13 cellular contexts compared by ENCODE assay signal in the genomic region with DNA sequence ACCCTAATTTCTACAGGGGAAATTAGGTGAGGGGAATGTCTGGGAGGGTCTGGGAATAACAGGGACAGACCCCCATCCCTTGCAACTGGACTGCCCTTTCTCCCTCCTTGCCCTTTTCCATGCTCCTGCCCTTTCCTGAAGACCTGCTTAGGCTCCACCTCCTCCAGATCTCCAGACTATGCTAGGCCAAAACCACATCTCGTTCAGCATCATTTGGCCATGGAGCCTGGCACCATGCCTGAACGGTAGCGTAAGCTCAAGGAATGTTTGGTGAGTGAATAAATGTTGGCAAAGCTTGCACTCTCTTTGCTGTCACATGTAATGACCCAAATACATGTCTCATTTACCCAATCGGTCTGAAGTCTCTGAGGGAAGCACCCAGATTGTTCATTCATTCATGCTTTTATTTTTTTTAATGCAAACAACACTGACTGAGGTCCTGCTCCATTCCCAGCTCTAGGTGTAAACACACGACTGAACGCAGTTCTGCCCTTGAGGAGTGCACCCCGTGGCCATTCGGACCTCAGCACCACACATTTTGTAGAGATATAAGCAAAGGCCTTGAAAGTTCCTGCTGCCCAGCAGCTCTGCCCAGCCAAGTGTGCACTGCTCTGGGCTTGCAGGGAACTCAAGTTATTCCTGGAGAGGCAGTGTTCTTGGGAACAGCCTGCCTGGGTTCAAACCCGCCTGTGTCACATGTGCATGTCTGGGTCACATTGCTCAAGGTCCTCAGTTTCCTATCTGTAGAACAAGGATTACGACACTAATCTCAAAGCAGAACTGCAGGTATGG. TPM values are rescaled to one million over a fixed set of nuclear protein-coding genes. Genes with fewer than 3 reads are reported as not detected.
DNase-seq lines count a peak whose midpoint lies in the region; ATAC-seq and TF ChIP-seq lines count a peak whose summit lies in the region.
"Had no signal": no experiment of that assay in that cellular context is flagged by ENCODE, and none has a peak within 500 bp of the region (broad histone marks: within the 10 kb centered on the region; RNA-seq: fewer than 3 reads in every experiment).

No MANE protein-coding gene starts in this region.

- H3K36me3 ChIP-seq in MG63 (no peaks in the 10 kb centered on the region), testis (ENCODE audit: low read depth, missing control alignments) (no peaks in the 10 kb centered on the region)

- H3K27ac ChIP-seq in testis, result no peak overlapping the region

- H3K27me3 ChIP-seq in MG63 (peaks cover 13% of the 10 kb centered on the region), testis (no peaks in the 10 kb centered on the region)

- H3K4me1 Mint-ChIP-seq in naive thymus-derived CD8-positive, alpha-beta T cell, result peaks cover 14 to 25% (median 23%) of the 10 kb centered on the region in 4 donors

- DNase-seq in DMS 273 (lab: John Stamatoyannopoulos, UW; ENCODE audit: unreplicated experiment) (peak; percentile 81), MG63 (peak; percentile 56), cerebellar cortex (ENCODE audit: low spot score) (peak; percentile 83), testis (no peak)
- no peak for DNase-seq in naive thymus-derived CD8-positive, alpha-beta T cell
- DNase-seq: anterior cingulate cortex; KBM-7; RPMI8226; stimulated activated CD4-positive, alpha-beta T cell treated with anti-CD3 and anti-CD28 coated beads, Interleukin-12 subunit alpha, Interleukin-12 subunit beta, amount 100 ng/mL, for 4 hours had no signal

- no peak for ATAC-seq in naive thymus-derived CD8-positive, alpha-beta T cell
- ATAC-seq in GM21576 (IDR thresholded peaks at IDR 0.05; ENCODE audit: unreplicated experiment) (no peak), GM21515 (IDR thresholded peaks at IDR 0.05; ENCODE audit: unreplicated experiment) (no peak), HG03139 (IDR thresholded peaks at IDR 0.05; ENCODE audit: unreplicated experiment) (no peak)

- no peak for TF ChIP-seq CTCF in testis (IDR thresholded peaks at IDR 0.05)

- H3K4me3 Mint-ChIP-seq in naive thymus-derived CD8-positive, alpha-beta T cell, result peak overlapping the region in 8 of 10 donors; percentile 25 to 73 (median 56)

- WGBS in testis, 2 donors, result 78 to 80% methylated on average over 10 of the region's 10 CpGs

- H3K9me3 ChIP-seq in MG63 (no peaks in the 10 kb centered on the region), testis (no peaks in the 10 kb centered on the region)

- POLR2A ChIA-PET in naive thymus-derived CD8-positive, alpha-beta T cell (lab: Charles Lee), result no interaction called here

- H3K4me3 ChIP-seq in MG63 (no peak overlapping the region), testis (no peak overlapping the region)

- H3K4me1 ChIP-seq in testis, result peaks cover 25% of the 10 kb centered on the region

- intact Hi-C loops in testis (cut with DNase I; ENCODE audit: low total_unique reads), result no loop called here

- H3K27me3 Mint-ChIP-seq in naive thymus-derived CD8-positive, alpha-beta T cell, result peaks cover 24 to 55% (median 38%) of the 10 kb centered on the region in 5 donors

- no peak for TF ChIP-seq POLR2A in testis (IDR thresholded peaks at IDR 0.05)

- H3K36me3 Mint-ChIP-seq in naive thymus-derived CD8-positive, alpha-beta T cell, result no peaks in the 10 kb centered on the region

- H3K27ac Mint-ChIP-seq in naive thymus-derived CD8-positive, alpha-beta T cell, result peak overlapping the region in 1 of 10 donors; percentile 67

- H3K9me3 Mint-ChIP-seq in naive thymus-derived CD8-positive, alpha-beta T cell, result no peaks in the 10 kb centered on the region

RNA-seq across cellular contexts. Expression of a gene that starts 1.1 kb away (rescaled TPM):
- total RNA-seq in MG63 (2014; rRNA removed; shearing (Covaris generic); ENCODE audit: low replicate concordance), result not detected in 2 replicates
- not detected for total RNA-seq in naive thymus-derived CD8-positive, alpha-beta T cell
- not detected for polyA plus RNA-seq in naive thymus-derived CD8-positive, alpha-beta T cell
- 1 to 10 TPM; 3.5 TPM for total RNA-seq in testis
- polyA plus RNA-seq in testis (ENCODE audit: insufficient read depth, low read depth, low replicate concordance), result 1.6 TPM
- total RNA-seq: epithelial cell of proximal tubule had no signal

Comparison
In these comparisons a context has a peak if more than half of its experiments do, and no peak if none do; other contexts are left out.
1. DNase-seq: peak in DMS 273 (single experiment), MG63 (single experiment) and cerebellar cortex (single experiment); none in naive thymus-derived CD8-positive, alpha-beta T cell (0 of 10) and testis (single experiment).